In the genomic region with DNA sequence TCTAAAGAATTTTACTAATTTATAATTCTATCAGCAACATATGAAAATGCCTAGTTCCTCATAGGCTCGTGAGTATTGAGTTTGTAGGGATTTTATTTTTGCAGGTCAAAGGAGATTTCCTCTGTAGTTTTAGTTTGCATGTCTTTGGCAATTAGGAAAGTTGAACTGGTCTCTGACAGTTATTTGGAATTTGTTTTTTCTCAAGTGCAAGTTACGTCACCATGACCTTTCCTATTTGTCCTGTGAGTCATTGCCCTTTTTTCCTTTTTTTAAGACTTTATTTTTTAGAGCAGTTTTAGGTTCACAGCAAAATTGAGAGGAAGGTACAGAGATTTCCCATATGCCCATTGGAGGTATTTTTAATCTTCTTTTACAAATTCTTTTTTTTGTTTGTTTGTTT, we compare ENCODE assay signal across 10 cellular contexts. TPM values are rescaled to one million over a fixed set of nuclear protein-coding genes. Genes with fewer than 3 reads are reported as not detected.
DNase-seq lines count a peak whose midpoint lies in the region; ATAC-seq and TF ChIP-seq lines count a peak whose summit lies in the region.
"Had no signal": no experiment of that assay in that cellular context is flagged by ENCODE, and none has a peak within 500 bp of the region (broad histone marks: within the 10 kb centered on the region; RNA-seq: fewer than 3 reads in every experiment).

No MANE protein-coding gene starts in this region.

- no peak for TF ChIP-seq CTCF in GM10266 (IDR thresholded peaks at IDR 0.05; ENCODE audit: control insufficient read depth, insufficient read depth, low read depth, missing control alignments)

- 34% methylated on average over 2 of the region's 2 CpGs for WGBS in GM23248 (ENCODE audit: low coverage in 1 of 2, low lambda C conversion rate in 2 of 2, missing lambda C conversion rate in 2 of 2), 2 experiments

- H3K9me2 ChIP-seq in GM23248 (ENCODE audit: insufficient read depth) = no peaks in the 10 kb centered on the region

- H3F3A ChIP-seq in GM23248 (ENCODE audit: insufficient read depth) = no peaks in the 10 kb centered on the region

- peaks cover 9% of the 10 kb centered on the region for H3K4me1 ChIP-seq in GM23248 (ENCODE audit: insufficient read depth)
- H3K4me1 ChIP-seq in skeletal muscle satellite cell (ENCODE audit: control insufficient read depth, insufficient read depth, low read length) = peaks cover 33% of the 10 kb centered on the region

- no peak overlapping the region for H2AFZ ChIP-seq in GM23248

- no peak for ATAC-seq in HG02588 (IDR thresholded peaks at IDR 0.05; ENCODE audit: unreplicated experiment)

- in situ Hi-C loops in GM23248 (cut with MboI) = no loop called here

- H3K36me3 ChIP-seq in GM23248 (ENCODE audit: low read depth) (no peaks in the 10 kb centered on the region), skeletal muscle satellite cell (ENCODE audit: insufficient read depth, low read length) (no peaks in the 10 kb centered on the region)

- no peak overlapping the region for H3K27ac ChIP-seq in GM23248

- H3K27me3 ChIP-seq in GM23248 (replicated peaks; ENCODE audit: insufficient read depth) (no peaks in the 10 kb centered on the region), skeletal muscle satellite cell (ENCODE audit: control insufficient read depth, insufficient read depth, low read length) (no peaks in the 10 kb centered on the region)

- no peak overlapping the region for H3K4me3 ChIP-seq in GM23248
- H3K4me3 ChIP-seq in skeletal muscle satellite cell (ENCODE audit: low read length) = no peak overlapping the region

- H3K79me2 ChIP-seq in GM23248 (ENCODE audit: insufficient read depth) = no peaks in the 10 kb centered on the region

- H3K9ac ChIP-seq in GM23248 (no peak overlapping the region), skeletal muscle satellite cell (ENCODE audit: low read depth, low read length) (peak overlapping the region; percentile 57)

- no peaks in the 10 kb centered on the region for H3K9me3 ChIP-seq in GM23248 (ENCODE audit: low read depth)
- H3K9me3 ChIP-seq in skeletal muscle satellite cell (replicated peaks; ENCODE audit: low read length) = no peaks in the 10 kb centered on the region

- peak overlapping the region; percentile 49 for H3K4me2 ChIP-seq in GM23248 (ENCODE audit: unreplicated experiment)
- H3K4me2 ChIP-seq in skeletal muscle satellite cell (ENCODE audit: low read length) = peak overlapping the region; percentile 35

- peak; percentile 83 for DNase-seq in GM23248
- peak; percentile 77 for DNase-seq in amniotic epithelial cell (ENCODE audit: low read depth)
- DNase-seq in fibroblast of the conjunctiva (ENCODE audit: low read depth) = peak; percentile 47
- DNase-seq in foreskin melanocyte = no peak
- DNase-seq in DMS 273 (lab: John Stamatoyannopoulos, UW; ENCODE audit: unreplicated experiment) = no peak
- no peak for DNase-seq in GM10266 (ENCODE audit: extremely low spot score)
- DNase-seq: NCI-H1105 treated with DMSO at 0.1 percent for 48 hours, T1000 had no signal

- no peaks in the 10 kb centered on the region for H4K20me1 ChIP-seq in GM23248 (ENCODE audit: insufficient read depth)

RNA-seq across cellular contexts. Expression of a gene that starts 29.0 kb away (rescaled TPM):
- total RNA-seq in GM23248 (2014; rRNA removed; shearing (Covaris generic)) = 4.1 and 4.8 TPM in 2 replicates
- polyA plus RNA-seq in GM23248 (2016; fragmentation: Nextera tagmentation; extraction: Ambion mirVana) = 11.1 and 11.8 TPM in 2 replicates
- total RNA-seq in skeletal muscle satellite cell (2012; rRNA removed) = 4.8 TPM in 1 of 2 replicates, not detected in the other

Comparison
In these comparisons a context has a peak if more than half of its experiments do, and no peak if none do; other contexts are left out.
1. DNase-seq: peak in GM23248 (single experiment), amniotic epithelial cell (single experiment) and fibroblast of the conjunctiva (single experiment); none in foreskin melanocyte (single experiment), DMS 273 (single experiment) and GM10266 (single experiment).